Comparison of ENCODE assay signal across 1 cellular context in the genomic region with DNA sequence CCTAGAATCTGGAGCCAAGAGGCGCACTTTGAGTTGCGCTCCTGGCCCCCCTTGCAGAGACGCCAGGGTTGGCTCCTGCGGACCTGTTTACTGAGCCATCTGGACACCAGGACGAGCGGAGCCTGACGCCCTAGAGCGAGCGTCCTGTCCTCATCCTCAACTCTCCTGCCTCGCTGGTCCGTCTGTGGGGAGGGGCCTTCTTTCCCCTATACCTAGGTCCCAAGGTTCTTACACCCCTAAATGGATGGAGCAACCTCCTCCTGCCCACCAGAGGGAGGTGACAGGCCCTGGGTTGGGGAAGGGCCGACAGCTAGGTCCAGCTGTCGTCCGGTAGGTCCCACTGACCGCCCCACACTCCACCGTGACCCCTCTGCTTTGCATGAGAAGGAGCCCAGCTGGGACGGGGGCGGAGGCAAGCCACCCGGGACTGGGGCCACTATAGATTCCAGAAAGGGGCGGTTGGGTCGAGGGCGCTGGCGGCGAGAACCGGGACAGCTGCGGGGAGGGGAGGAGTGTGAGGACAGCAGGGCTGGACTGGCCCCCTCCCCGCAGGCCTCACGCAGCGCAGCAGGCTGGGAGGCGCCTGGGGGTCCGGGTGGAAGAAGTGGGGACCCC.
TF ChIP-seq lines count a peak whose summit lies in the region.

No MANE protein-coding gene starts in this region.

TF ChIP-seq in WTC11, 78 proteins besides CTCF, POLR2A, EP300 and RAD21 (continued from another document):
- TF ChIP-seq HMGXB4 (CRISPR knock-in tag; IDR thresholded peaks at IDR 0.05): no peak
- no peak for TF ChIP-seq NFYB (CRISPR knock-in tag; conservative IDR thresholded peaks at IDR 0.05; ENCODE audit: low read depth)
- TF ChIP-seq TCF7 (CRISPR knock-in tag; IDR thresholded peaks at IDR 0.05; ENCODE audit: low read depth): no peak
